ENCODE assay signal across 8 cellular contexts in the genomic region with DNA sequence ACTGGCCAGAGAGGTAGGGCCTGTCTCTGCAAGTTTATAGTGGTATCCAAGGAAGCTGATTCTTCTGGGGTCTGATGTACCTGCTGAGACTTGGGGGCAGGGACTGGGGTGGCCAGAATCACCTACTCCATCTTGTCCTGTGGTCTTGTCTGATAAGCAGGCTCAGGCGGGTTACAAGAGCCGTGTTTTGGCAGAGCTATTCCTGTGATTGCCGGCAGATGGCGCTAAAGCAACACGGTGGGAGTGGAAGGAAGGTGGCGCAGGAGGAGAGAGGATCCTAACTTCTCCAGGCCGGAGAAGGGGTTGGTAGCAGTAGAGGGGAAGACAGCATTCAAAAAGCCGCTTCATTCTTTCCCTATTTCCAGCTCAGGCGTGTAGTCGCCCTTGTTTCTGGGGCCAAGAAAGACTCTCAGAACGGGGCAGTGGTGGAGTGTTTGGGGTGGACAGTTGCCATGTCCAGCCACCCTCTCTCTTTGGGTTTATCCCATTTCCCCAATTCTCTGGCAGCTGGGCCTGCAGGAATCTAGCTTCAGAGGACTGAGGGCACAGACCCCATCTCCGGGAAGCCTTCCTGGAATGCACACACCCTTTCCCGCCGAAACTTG. TPM values are rescaled to one million over a fixed set of nuclear protein-coding genes. Genes with fewer than 3 reads are reported as not detected.
DNase-seq lines count a peak whose midpoint lies in the region; ATAC-seq and TF ChIP-seq lines count a peak whose summit lies in the region.

No MANE protein-coding gene starts in this region.

- no peak overlapping the region for H3K4me2 ChIP-seq in fibroblast of lung (ENCODE audit: extremely low read depth, insufficient read depth, low read length)

- H3K27me3 ChIP-seq in fibroblast of lung (ENCODE audit: control insufficient read depth, insufficient read depth, low read length): no peaks in the 10 kb centered on the region

- no peak overlapping the region for H2AFZ ChIP-seq in fibroblast of lung (ENCODE audit: low read length)

- H3K4me3 Mint-ChIP-seq in activated T-cell treated with anti-CD3 and anti-CD28 coated beads, Interleukin-2, amount 50 U/mL, for 24 hours: no peak overlapping the region
- no peak overlapping the region for H3K4me3 Mint-ChIP-seq in neural crest cell

- peak; percentile 58 for ATAC-seq in stimulated activated naive CD8-positive, alpha-beta T cell treated with anti-CD3 and anti-CD28 coated beads, Interleukin-15, Interleukin-2, amounts not matched to agents 100 U/mL and 50 U/mL, for 24 hours
- ATAC-seq in GM19023 (IDR thresholded peaks at IDR 0.05; ENCODE audit: unreplicated experiment): no peak

- H4K20me1 ChIP-seq in fibroblast of lung (ENCODE audit: control insufficient read depth, extremely low read depth, insufficient read depth, low read length): no peaks in the 10 kb centered on the region

- H3K9me3 ChIP-seq in fibroblast of lung (ENCODE audit: control insufficient read depth, insufficient read depth, low read depth, low read length): no peaks in the 10 kb centered on the region

- H3K79me2 ChIP-seq in fibroblast of lung (ENCODE audit: control insufficient read depth, insufficient read depth, low read length): no peaks in the 10 kb centered on the region

- H3K27me3 Mint-ChIP-seq in activated T-cell treated with anti-CD3 and anti-CD28 coated beads, Interleukin-2, amount 50 U/mL, for 24 hours: peaks cover 21% of the 10 kb centered on the region
- H3K27me3 Mint-ChIP-seq in neural crest cell (ENCODE audit: low read depth): peaks cover 27% of the 10 kb centered on the region

- DNase-seq in GM04503 (ENCODE audit: low read depth): peak; percentile 23
- peak; percentile 88 for DNase-seq in activated T-cell treated with anti-CD3 and anti-CD28 coated beads, Interleukin-2, amount 50 U/mL, for 24 hours
- DNase-seq in fibroblast of lung (ENCODE audit: low read depth in 2 of 2): peak; percentile 59 to 77
- DNase-seq in neural crest cell (ENCODE audit: low read depth, low spot score): peak; percentile 94
- peak; percentile 81 for DNase-seq in stimulated activated naive CD8-positive, alpha-beta T cell treated with anti-CD3 and anti-CD28 coated beads, Interleukin-15, Interleukin-2, amounts not matched to agents 100 U/mL and 50 U/mL, for 24 hours

- peaks cover 5% of the 10 kb centered on the region for H3K4me1 ChIP-seq in fibroblast of lung (ENCODE audit: control insufficient read depth, extremely low read depth, insufficient read depth, low read length)

- peaks cover 21% of the 10 kb centered on the region for H3K4me1 Mint-ChIP-seq in activated T-cell treated with anti-CD3 and anti-CD28 coated beads, Interleukin-2, amount 50 U/mL, for 24 hours (ENCODE audit: low read depth)
- peaks cover 4% of the 10 kb centered on the region for H3K4me1 Mint-ChIP-seq in neural crest cell

- H3K36me3 Mint-ChIP-seq in activated T-cell treated with anti-CD3 and anti-CD28 coated beads, Interleukin-2, amount 50 U/mL, for 24 hours (ENCODE audit: low read depth): no peaks in the 10 kb centered on the region
- no peaks in the 10 kb centered on the region for H3K36me3 Mint-ChIP-seq in neural crest cell (ENCODE audit: low read depth)

- H3K36me3 ChIP-seq in fibroblast of lung (ENCODE audit: control insufficient read depth, insufficient read depth, low read length): no peaks in the 10 kb centered on the region

- TF ChIP-seq CTCF in fibroblast of lung (conservative IDR thresholded peaks at IDR 0.05 in 1 of 2, IDR thresholded peaks at IDR 0.05 in 1 of 2; ENCODE audit: low read depth in 1 of 2, low read length in 2 of 2) (peak; percentile 100), neural crest cell (conservative IDR thresholded peaks at IDR 0.05) (peak; percentile 98)

- no peak overlapping the region for H3K27ac Mint-ChIP-seq in activated T-cell treated with anti-CD3 and anti-CD28 coated beads, Interleukin-2, amount 50 U/mL, for 24 hours
- no peak overlapping the region for H3K27ac Mint-ChIP-seq in neural crest cell (ENCODE audit: unreplicated experiment)

- TF ChIP-seq RAD21 in Ishikawa (IDR thresholded peaks at IDR 0.05; ENCODE audit: low read depth): peak; percentile 100

- no peak overlapping the region for H3K9ac ChIP-seq in fibroblast of lung (ENCODE audit: insufficient read depth, low read length)

- H3K4me3 ChIP-seq in fibroblast of lung (replicated peaks in 1 of 4; ENCODE audit: control extremely low read depth in 1 of 4, insufficient read depth in 1 of 4, low read depth in 3 of 4, low read length in 4 of 4): no peak overlapping the region

- TF ChIP-seq EP300 in Ishikawa (IDR thresholded peaks at IDR 0.05; ENCODE audit: borderline replicate concordance): no peak

- no peaks in the 10 kb centered on the region for H3K9me3 Mint-ChIP-seq in activated T-cell treated with anti-CD3 and anti-CD28 coated beads, Interleukin-2, amount 50 U/mL, for 24 hours
- no peaks in the 10 kb centered on the region for H3K9me3 Mint-ChIP-seq in neural crest cell

- no peak overlapping the region for H3K27ac ChIP-seq in fibroblast of lung (ENCODE audit: insufficient read depth, low read length)

TF ChIP-seq in Ishikawa, 13 proteins besides CTCF, POLR2A, EP300 and RAD21 (continues in another document):
- TF ChIP-seq, protein P1, sequence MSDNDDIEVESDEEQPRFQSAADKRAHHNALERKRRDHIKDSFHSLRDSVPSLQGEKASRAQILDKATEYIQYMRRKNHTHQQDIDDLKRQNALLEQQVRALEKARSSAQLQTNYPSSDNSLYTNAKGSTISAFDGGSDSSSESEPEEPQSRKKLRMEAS (IDR thresholded peaks at IDR 0.05): no peak
- no peak for TF ChIP-seq TAF1 (IDR thresholded peaks at IDR 0.05; ENCODE audit: low read depth)
- TF ChIP-seq, protein P2, sequence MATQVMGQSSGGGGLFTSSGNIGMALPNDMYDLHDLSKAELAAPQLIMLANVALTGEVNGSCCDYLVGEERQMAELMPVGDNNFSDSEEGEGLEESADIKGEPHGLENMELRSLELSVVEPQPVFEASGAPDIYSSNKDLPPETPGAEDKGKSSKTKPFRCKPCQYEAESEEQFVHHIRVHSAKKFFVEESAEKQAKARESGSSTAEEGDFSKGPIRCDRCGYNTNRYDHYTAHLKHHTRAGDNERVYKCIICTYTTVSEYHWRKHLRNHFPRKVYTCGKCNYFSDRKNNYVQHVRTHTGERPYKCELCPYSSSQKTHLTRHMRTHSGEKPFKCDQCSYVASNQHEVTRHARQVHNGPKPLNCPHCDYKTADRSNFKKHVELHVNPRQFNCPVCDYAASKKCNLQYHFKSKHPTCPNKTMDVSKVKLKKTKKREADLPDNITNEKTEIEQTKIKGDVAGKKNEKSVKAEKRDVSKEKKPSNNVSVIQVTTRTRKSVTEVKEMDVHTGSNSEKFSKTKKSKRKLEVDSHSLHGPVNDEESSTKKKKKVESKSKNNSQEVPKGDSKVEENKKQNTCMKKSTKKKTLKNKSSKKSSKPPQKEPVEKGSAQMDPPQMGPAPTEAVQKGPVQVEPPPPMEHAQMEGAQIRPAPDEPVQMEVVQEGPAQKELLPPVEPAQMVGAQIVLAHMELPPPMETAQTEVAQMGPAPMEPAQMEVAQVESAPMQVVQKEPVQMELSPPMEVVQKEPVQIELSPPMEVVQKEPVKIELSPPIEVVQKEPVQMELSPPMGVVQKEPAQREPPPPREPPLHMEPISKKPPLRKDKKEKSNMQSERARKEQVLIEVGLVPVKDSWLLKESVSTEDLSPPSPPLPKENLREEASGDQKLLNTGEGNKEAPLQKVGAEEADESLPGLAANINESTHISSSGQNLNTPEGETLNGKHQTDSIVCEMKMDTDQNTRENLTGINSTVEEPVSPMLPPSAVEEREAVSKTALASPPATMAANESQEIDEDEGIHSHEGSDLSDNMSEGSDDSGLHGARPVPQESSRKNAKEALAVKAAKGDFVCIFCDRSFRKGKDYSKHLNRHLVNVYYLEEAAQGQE (IDR thresholded peaks at IDR 0.05; ENCODE audit: low read depth): no peak

TF ChIP-seq in PFSK-1, 5 proteins besides CTCF, POLR2A, EP300 and RAD21 (continues in another document):
- TF ChIP-seq FOXP2 (optimal IDR thresholded peaks at IDR 0.05; ENCODE audit: borderline replicate concordance, extremely low read depth, extremely low read length, insufficient read depth): peak; percentile 43
- TF ChIP-seq TAF1 (IDR thresholded peaks at IDR 0.05; ENCODE audit: borderline replicate concordance, insufficient read depth, low read length): no peak
- TF ChIP-seq POLR2AphosphoS5 (IDR thresholded peaks at IDR 0.05; ENCODE audit: low read depth, low read length): no peak

RNA-seq across cellular contexts. Expression of a gene that starts 15.1 kb away (rescaled TPM):
- polyA plus RNA-seq in PFSK-1 (2012; ENCODE audit: insufficient read length, low read depth): not detected
- total RNA-seq in fibroblast of lung (not detected in 2 replicates), neural crest cell (not detected in 2 replicates)
- not detected in 2 replicates for polyA plus RNA-seq in fibroblast of lung
- polyA plus RNA-seq in fibroblast of lung (2012): not detected in 2 replicates
- polyA minus RNA-seq in fibroblast of lung (ENCODE audit: low replicate concordance): not detected in 2 replicates

RNA-seq across cellular contexts. Expression of a gene that starts 25.3 kb away (rescaled TPM):
- 1,866 TPM for polyA plus RNA-seq in PFSK-1 (2012; ENCODE audit: insufficient read length, low read depth)
- 344 and 441 TPM in 2 replicates for total RNA-seq in fibroblast of lung
- polyA plus RNA-seq in fibroblast of lung: 91.2 and 132 TPM in 2 replicates
- polyA plus RNA-seq in fibroblast of lung (2012): 76.2 and 115 TPM in 2 replicates
- 118 and 198 TPM in 2 replicates for polyA minus RNA-seq in fibroblast of lung (ENCODE audit: low replicate concordance)
- 181 and 185 TPM in 2 replicates for total RNA-seq in neural crest cell

Comparison
In these comparisons a context has a peak if more than half of its experiments do, and no peak if none do; other contexts are left out.
1. DNase-seq: peak in every context shown above with its lines; median percentile 94 in neural crest cell; 88 in activated T-cell treated with anti-CD3 and anti-CD28 coated beads, Interleukin-2, amount 50 U/mL, for 24 hours; 81 in stimulated activated naive CD8-positive, alpha-beta T cell treated with anti-CD3 and anti-CD28 coated beads, Interleukin-15, Interleukin-2, amounts not matched to agents 100 U/mL and 50 U/mL, for 24 hours; 68 in fibroblast of lung; 23 in GM04503.